In genomic region chr12:18942669-18943068, GRCh38 we compare ENCODE assay signal across 18 cellular contexts.
DNase-seq lines count a peak whose midpoint lies in the region; ATAC-seq, FAIRE-seq and TF ChIP-seq lines count a peak whose summit lies in the region.
"Had no signal": no experiment of that assay in that cellular context is flagged by ENCODE, and none has a peak within 500 bp of the region (broad histone marks: within the 10 kb centered on the region; RNA-seq: fewer than 3 reads in every experiment).

No MANE protein-coding gene starts in this region.

- H3K14ac ChIP-seq in IMR-90 (replicated peaks; ENCODE audit: low read depth, low read length) (no peak overlapping the region), H1 (ENCODE audit: insufficient read length) (no peak overlapping the region), H9 (ENCODE audit: insufficient read depth, low read length) (no peak overlapping the region)

- FAIRE-seq in A549 (lab: Jason Lieb, UNC) (no peak), H1 (lab: Jason Lieb, UNC) (no peak)
- FAIRE-seq: GM12891, GM18507 had no signal

- no peaks in the 10 kb centered on the region for H3K9me3 ChIP-seq in A549
- H3K9me3 ChIP-seq in IMR-90 (ENCODE audit: control insufficient read depth, insufficient read depth, low read length): no peaks in the 10 kb centered on the region
- H3K9me3 ChIP-seq in H1 (ENCODE audit: insufficient read depth in 2 of 2, low read depth in 1 of 2, low read length in 1 of 2): no peaks in the 10 kb centered on the region
- H3K9me3 ChIP-seq in H9 (ENCODE audit: control insufficient read depth, low read depth, low read length): no peaks in the 10 kb centered on the region
- H3K9me3 ChIP-seq: HAP-1 had no signal

- H4K91ac ChIP-seq in IMR-90 (ENCODE audit: insufficient read depth, low read depth, low read length): no peak overlapping the region
- no peak overlapping the region for H4K91ac ChIP-seq in H1 (replicated peaks; ENCODE audit: insufficient read length, low read length)
- H4K91ac ChIP-seq in H9 (ENCODE audit: insufficient read length, low read depth, low read length): no peak overlapping the region

- H2AFZ ChIP-seq in IMR-90 (replicated peaks; ENCODE audit: low read length, poor library complexity) (no peak overlapping the region), H1 (ENCODE audit: low read length) (peak overlapping the region; percentile 57; the same call in 1 of the 2 replicates), H9 (ENCODE audit: low read length) (no peak overlapping the region)

- intact Hi-C loops in IMR-90 (cut with micrococcal nuclease) (no loop called here), natural killer cell (cut with micrococcal nuclease) (no loop called here)

- POLR2A ChIA-PET in A549 (lab: Yijun Ruan, JAX): no interaction called here
- POLR2A ChIA-PET in IMR-90 (lab: Charles Lee; ENCODE audit: unreplicated experiment): no interaction called here
- POLR2A ChIA-PET in H1 (lab: Charles Lee; ENCODE audit: partially characterized antibody): interaction anchor here (0.8 kb wide), 1 partner anchor 61 kb away, joined by 3 read pairs; no protein-coding TSS in a partner anchor

- TF ChIP-seq POLR2A in A549 (IDR thresholded peaks at IDR 0.05; ENCODE audit: low read length) (no peak), IMR-90 (IDR thresholded peaks at IDR 0.05; ENCODE audit: low read depth, low read length) (no peak), H1 (IDR thresholded peaks at IDR 0.05; ENCODE audit: control extremely low read depth in 1 of 2, low read depth in 2 of 2, low read length in 2 of 2) (no peak)

- H3K9me1 ChIP-seq in IMR-90 (ENCODE audit: insufficient read depth, low read length): no peaks in the 10 kb centered on the region

- no peaks in the 10 kb centered on the region for H3K4me1 ChIP-seq in A549
- H3K4me1 ChIP-seq in IMR-90 (ENCODE audit: control insufficient read depth, insufficient read depth, low read length): no peaks in the 10 kb centered on the region
- no peaks in the 10 kb centered on the region for H3K4me1 ChIP-seq in H1 (replicated peaks in 1 of 4; ENCODE audit: control insufficient read depth in 3 of 4, insufficient read depth in 4 of 4, low read length in 3 of 4)
- no peaks in the 10 kb centered on the region for H3K4me1 ChIP-seq in H9 (ENCODE audit: insufficient read depth, low read length)
- H3K4me1 ChIP-seq: HAP-1 had no signal

- H3K9ac ChIP-seq in IMR-90 (ENCODE audit: low read depth, low read length) (no peak overlapping the region), H1 (replicated peaks in 1 of 4; ENCODE audit: extremely low read depth in 1 of 4, low read depth in 3 of 4, low read length in 3 of 4) (peak overlapping the region in 1 of 4 experiments; percentile 49; a peak in 1 of 7 replicates), H9 (ENCODE audit: extremely low read depth, insufficient read length, low read length) (no peak overlapping the region)

- H3K79me2 ChIP-seq in H1 (ENCODE audit: control insufficient read depth in 1 of 2, insufficient read depth in 2 of 2, low read length in 2 of 2) (no peaks in the 10 kb centered on the region), H9 (ENCODE audit: insufficient read depth, low read length) (no peaks in the 10 kb centered on the region)

- H2BK12ac ChIP-seq in H1 (ENCODE audit: low read depth, low read length): no peak overlapping the region
- H2BK12ac ChIP-seq in H9 (ENCODE audit: insufficient read length, low read depth, low read length): no peak overlapping the region

- H3K56ac ChIP-seq in IMR-90 (ENCODE audit: extremely low read depth, insufficient read depth, low read length): no peak overlapping the region
- no peak overlapping the region for H3K56ac ChIP-seq in H1 (replicated peaks; ENCODE audit: insufficient read length, low read depth, low read length)
- H3K56ac ChIP-seq in H9 (ENCODE audit: insufficient read length, low read depth, low read length): no peak overlapping the region

- whole genome bisulfite sequencing in A549 (ENCODE audit: missing lambda C conversion rate): 32% methylated on average over 2 of the region's 2 CpGs
- WGBS in IMR-90 (ENCODE audit: extremely low coverage in 2 of 2, insufficient read length in 1 of 2), 2 experiments: no CpG with 5 or more reads among the region's 2 CpGs
- 91% methylated on average over 2 of the region's 2 CpGs; no CpG with 5 or more reads in 1 of the 2 experiments for WGBS in H1 (ENCODE audit: extremely low coverage in 1 of 2, insufficient coverage in 1 of 2, insufficient read length in 1 of 2, insufficient replicate concordance in 2 of 2, low coverage in 1 of 2, low lambda C conversion rate in 2 of 2, missing lambda C conversion rate in 1 of 2), 2 experiments
- no CpG with 5 or more reads among the region's 2 CpGs for WGBS in H9 (ENCODE audit: extremely low coverage, insufficient read length, low lambda C conversion rate)

- TF ChIP-seq RAD21 in A549 (conservative IDR thresholded peaks at IDR 0.05 in 1 of 2, IDR thresholded peaks at IDR 0.05 in 1 of 2) (no peak), IMR-90 (IDR thresholded peaks at IDR 0.05; ENCODE audit: low read length) (no peak), H1 (IDR thresholded peaks at IDR 0.05 in 1 of 2, conservative IDR thresholded peaks at IDR 0.05 in 1 of 2; ENCODE audit: low read depth in 2 of 2, low read length in 2 of 2) (no peak)

- H3K27ac ChIP-seq in A549 (no peak overlapping the region), IMR-90 (ENCODE audit: insufficient read depth, low read length) (no peak overlapping the region), H1 (ENCODE audit: low read depth, low read length) (no peak overlapping the region), H9 (ENCODE audit: insufficient read length, low read depth, low read length) (no peak overlapping the region)

- H2BK5ac ChIP-seq in IMR-90 (ENCODE audit: low read depth, low read length, poor library complexity, severe bottlenecking): no peak overlapping the region
- H2BK5ac ChIP-seq in H1 (ENCODE audit: low read depth, low read length): no peak overlapping the region
- H2BK5ac ChIP-seq in H9 (ENCODE audit: insufficient read length, low read length): no peak overlapping the region

- in situ Hi-C loops in IMR-90 (cut with MboI; ENCODE audit: low sequenced_read_pairs): no loop called here

- H3K27me3 ChIP-seq in IMR-90 (ENCODE audit: control insufficient read depth, insufficient read depth, low read length) (no peaks in the 10 kb centered on the region), H1 (replicated peaks in 1 of 4; ENCODE audit: control insufficient read depth in 3 of 4, extremely low read depth in 1 of 4, insufficient read depth in 3 of 4, low read length in 3 of 4) (no peaks in the 10 kb centered on the region), H9 (ENCODE audit: insufficient read depth, low read length) (no peaks in the 10 kb centered on the region)

- H2BK15ac ChIP-seq in IMR-90 (ENCODE audit: low read depth, low read length) (no peak overlapping the region), H1 (ENCODE audit: low read length) (no peak overlapping the region), H9 (ENCODE audit: low read depth, low read length) (no peak overlapping the region)

- ATAC-seq in A549: no peak
- no peak for ATAC-seq in IMR-90 (ENCODE audit: low read depth)
- ATAC-seq in natural killer cell: no peak
- no peak for ATAC-seq in HG03135 (IDR thresholded peaks at IDR 0.05; ENCODE audit: unreplicated experiment)

- H3K9me3 Mint-ChIP-seq in natural killer cell (no peaks in the 10 kb centered on the region), H9 (no peaks in the 10 kb centered on the region)
- H3K9me3 Mint-ChIP-seq: HFFc6 had no signal

- no peaks in the 10 kb centered on the region for H4K20me1 ChIP-seq in IMR-90 (ENCODE audit: insufficient read depth, low read length)
- no peaks in the 10 kb centered on the region for H4K20me1 ChIP-seq in H1 (replicated peaks in 1 of 2; ENCODE audit: control insufficient read depth in 1 of 2, insufficient read depth in 2 of 2, low read length in 2 of 2)
- no peaks in the 10 kb centered on the region for H4K20me1 ChIP-seq in H9 (ENCODE audit: control insufficient read depth, insufficient read depth, insufficient read length)

- no peak overlapping the region for H3K4ac ChIP-seq in IMR-90 (ENCODE audit: low read depth, low read length)
- H3K4ac ChIP-seq in H1 (replicated peaks; ENCODE audit: insufficient read length, low read depth, low read length): no peak overlapping the region
- no peak overlapping the region for H3K4ac ChIP-seq in H9 (ENCODE audit: low read depth, low read length)

- H3K4me2 ChIP-seq in A549 (no peak overlapping the region), IMR-90 (ENCODE audit: low read depth, low read length) (no peak overlapping the region), H1 (ENCODE audit: insufficient read depth in 1 of 2, low read depth in 2 of 2, low read length in 2 of 2) (no peak overlapping the region), H9 (ENCODE audit: insufficient read depth, insufficient read length, low read length) (no peak overlapping the region)

- H3K23me2 ChIP-seq in H1 (ENCODE audit: low read depth, low read length) (no peaks in the 10 kb centered on the region), H9 (ENCODE audit: insufficient read length, low read depth, low read length, poor library complexity, severe bottlenecking) (no peaks in the 10 kb centered on the region)

- H3K18ac ChIP-seq in IMR-90 (ENCODE audit: low read depth, low read length): no peak overlapping the region
- no peak overlapping the region for H3K18ac ChIP-seq in H1 (ENCODE audit: extremely low read depth, low read length)
- no peak overlapping the region for H3K18ac ChIP-seq in H9 (ENCODE audit: insufficient read length, low read depth, low read length)

- H3K4me3 ChIP-seq in A549 (no peak overlapping the region), IMR-90 (ENCODE audit: insufficient read depth, low read depth, low read length) (no peak overlapping the region), H1 (ENCODE audit: extremely low read depth in 1 of 4, insufficient read depth in 2 of 4, low read depth in 3 of 4, low read length in 4 of 4) (no peak overlapping the region)
- H3K4me3 ChIP-seq: HAP-1 had no signal

- no peak overlapping the region for H4K5ac ChIP-seq in IMR-90 (ENCODE audit: low read depth, low read length)
- H4K5ac ChIP-seq in H1 (ENCODE audit: insufficient read length, low read depth, low read length): no peak overlapping the region
- H4K5ac ChIP-seq in H9 (ENCODE audit: insufficient read length, low read depth, low read length): no peak overlapping the region

- H2AK5ac ChIP-seq in IMR-90 (ENCODE audit: low read depth, low read length) (no peak overlapping the region), H1 (ENCODE audit: low read depth, low read length) (no peak overlapping the region), H9 (ENCODE audit: insufficient read length, low read length) (no peak overlapping the region)

- H3K79me1 ChIP-seq in IMR-90 (ENCODE audit: low read depth in 1 of 2, low read length in 2 of 2) (no peaks in the 10 kb centered on the region), H1 (ENCODE audit: low read depth, low read length) (no peaks in the 10 kb centered on the region), H9 (ENCODE audit: insufficient read depth, low read depth, low read length, poor library complexity, severe bottlenecking) (no peaks in the 10 kb centered on the region)

- CTCF ChIA-PET in A549 (lab: Yijun Ruan, JAX) (no interaction called here), IMR-90 (lab: Yijun Ruan, JAX) (no interaction called here), H1 (lab: Charles Lee; ENCODE audit: partially characterized antibody) (interaction anchor here (1.8 kb wide), 1 partner anchor 13 kb away, joined by 4 read pairs; no protein-coding TSS in a partner anchor)

- no peaks in the 10 kb centered on the region for H3K27me3 Mint-ChIP-seq in natural killer cell (ENCODE audit: low read depth in 2 of 2)
- no peaks in the 10 kb centered on the region for H3K27me3 Mint-ChIP-seq in H9 (ENCODE audit: low read depth)

- H3K27ac Mint-ChIP-seq in natural killer cell: no peak overlapping the region
- no peak overlapping the region for H3K27ac Mint-ChIP-seq in H9
- H3K27ac Mint-ChIP-seq: CD4-positive, alpha-beta memory T cell; HFFc6 had no signal

- H3K4me1 Mint-ChIP-seq in natural killer cell (peaks cover 0 to 4% of the 10 kb centered on the region in 2 donors), H9 (peaks cover 0 to 2% of the 10 kb centered on the region in 2 experiments; a peak in 1 of 4 replicates)
- H3K4me1 Mint-ChIP-seq: CD4-positive, alpha-beta memory T cell had no signal

- no peak overlapping the region for H2BK20ac ChIP-seq in IMR-90 (ENCODE audit: low read depth, low read length)
- no peak overlapping the region for H2BK20ac ChIP-seq in H1 (ENCODE audit: low read length)
- H2BK20ac ChIP-seq in H9 (ENCODE audit: low read depth, low read length, poor library complexity, severe bottlenecking): no peak overlapping the region

- TF ChIP-seq CTCF in A549 (IDR thresholded peaks at IDR 0.05): no peak
- TF ChIP-seq CTCF in IMR-90 (conservative IDR thresholded peaks at IDR 0.05; ENCODE audit: low read depth, low read length): no peak
- no peak for TF ChIP-seq CTCF in H1 (IDR thresholded peaks at IDR 0.05; ENCODE audit: control extremely low read depth in 1 of 3, insufficient read depth in 1 of 3, low read depth in 1 of 3, low read length in 3 of 3)
- TF ChIP-seq CTCF in natural killer cell (IDR thresholded peaks at IDR 0.05): no peak
- no peak for TF ChIP-seq CTCF in H9 (conservative IDR thresholded peaks at IDR 0.05)

- H3K4me3 Mint-ChIP-seq in natural killer cell (no peak overlapping the region), H9 (no peak overlapping the region)
- H3K4me3 Mint-ChIP-seq: CD4-positive, alpha-beta memory T cell; HFFc6 had no signal

- no peak overlapping the region for H3T11ph ChIP-seq in H9 (ENCODE audit: low read length)

- dilution Hi-C loops in IMR-90 (cut with HindIII; ENCODE audit: low sequenced_read_pairs, unreplicated experiment): no loop called here

- no peak for DNase-seq in A549 (ENCODE audit: low read depth in 1 of 2, low spot score in 1 of 2)
- DNase-seq in IMR-90: no peak
- DNase-seq in H1 (ENCODE audit: low read depth in 1 of 2, low spot score in 2 of 2): no peak
- DNase-seq in natural killer cell: no peak
- DNase-seq in H9: no peak
- DNase-seq: 8988T; C1 segment of cervical spinal cord; Calu3; CD4-positive, alpha-beta memory T cell; COR-L47; DMS53; DMS79 treated with DMSO at 0.1 percent for 48 hours; GF-D8; HFFc6 had no signal

- no peak overlapping the region for H4K8ac ChIP-seq in IMR-90 (ENCODE audit: low read depth in 2 of 2, low read length in 2 of 2)
- no peak overlapping the region for H4K8ac ChIP-seq in H1 (ENCODE audit: extremely low read depth, insufficient read depth, low read length)
- no peak overlapping the region for H4K8ac ChIP-seq in H9 (replicated peaks; ENCODE audit: insufficient read length, low read depth, low read length)

- no peak overlapping the region for H3K23ac ChIP-seq in IMR-90 (ENCODE audit: low read depth, low read length)
- no peak overlapping the region for H3K23ac ChIP-seq in H1 (ENCODE audit: insufficient read length)
- H3K23ac ChIP-seq in H9 (ENCODE audit: insufficient read length, low read depth, low read length): no peak overlapping the region

- no peaks in the 10 kb centered on the region for H3K36me3 Mint-ChIP-seq in natural killer cell
- H3K36me3 Mint-ChIP-seq in H9 (ENCODE audit: insufficient read depth in 1 of 3, low read depth in 3 of 3): no peaks in the 10 kb centered on the region
- H3K36me3 Mint-ChIP-seq: CD4-positive, alpha-beta memory T cell had no signal

- H2BK120ac ChIP-seq in IMR-90 (ENCODE audit: low read depth, low read length) (no peak overlapping the region), H1 (replicated peaks; ENCODE audit: low read depth, low read length) (no peak overlapping the region), H9 (ENCODE audit: low read depth, low read length, poor library complexity, severe bottlenecking) (no peak overlapping the region)

- TF ChIP-seq EP300 in A549 (IDR thresholded peaks at IDR 0.05): no peak
- no peak for TF ChIP-seq EP300 in H1 (IDR thresholded peaks at IDR 0.05; ENCODE audit: borderline replicate concordance in 1 of 2, low read depth in 2 of 2, low read length in 2 of 2)

- no peaks in the 10 kb centered on the region for H3K36me3 ChIP-seq in IMR-90 (ENCODE audit: control insufficient read depth, insufficient read depth, low read length)
- no peaks in the 10 kb centered on the region for H3K36me3 ChIP-seq in H1 (ENCODE audit: control insufficient read depth in 2 of 4, insufficient read depth in 4 of 4, low read length in 3 of 4)
- H3K36me3 ChIP-seq: HAP-1 had no signal

- H2AK9ac ChIP-seq in IMR-90 (replicated peaks; ENCODE audit: low read depth, low read length, poor library complexity): no peak overlapping the region

- BruUV-seq in IMR-90 (replicated peaks; lab: Mats Ljungman, UMichigan): no TSS peak

Comparison
In these comparisons a context has a peak if more than half of its experiments do, and no peak if none do; other contexts are left out.
1. Of the 18 proteins assayed by ChIP-seq in both H1 and A549: peak only in H1: none; only in A549: MAFK; in both: none; in neither: 17.